ENCODE assay signal across 13 cellular contexts in the genomic region with DNA sequence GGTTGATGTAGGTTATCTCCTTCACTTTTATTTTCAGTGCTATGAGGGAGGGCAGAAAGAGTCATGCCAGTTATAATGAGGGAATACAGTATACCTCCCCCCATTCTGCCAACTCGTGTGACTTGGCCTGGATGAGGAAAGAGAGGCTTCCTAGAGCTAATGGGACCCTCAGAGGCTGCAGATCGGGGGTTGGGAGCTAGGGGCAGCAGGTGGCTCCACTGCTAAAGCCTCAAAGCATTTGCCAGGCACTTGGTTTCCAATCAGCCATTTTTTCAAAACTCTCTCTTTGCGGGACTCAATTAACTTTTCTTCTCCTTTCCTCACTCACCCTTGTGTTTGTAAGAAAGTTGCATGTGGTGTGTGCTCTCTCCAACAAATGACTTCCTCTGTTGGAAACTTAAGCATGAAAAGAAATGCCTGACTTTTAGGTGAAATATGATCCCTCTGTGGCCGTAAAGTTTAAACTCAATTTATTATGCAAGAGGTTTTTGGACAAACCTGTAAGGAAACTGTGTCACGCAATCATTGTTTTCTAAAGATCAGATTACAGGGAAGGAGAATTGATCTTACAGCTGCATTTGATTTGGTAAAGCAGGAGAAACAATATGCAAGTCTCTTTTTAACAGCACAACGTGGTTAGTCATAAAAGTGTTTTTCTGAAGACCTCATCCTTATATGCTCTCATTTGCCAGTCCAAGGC. TPM values are rescaled to one million over a fixed set of nuclear protein-coding genes. Genes with fewer than 3 reads are reported as not detected.
DNase-seq lines count a peak whose midpoint lies in the region; ATAC-seq, FAIRE-seq and TF ChIP-seq lines count a peak whose summit lies in the region.
"Had no signal": no experiment of that assay in that cellular context is flagged by ENCODE, and none has a peak within 500 bp of the region (broad histone marks: within the 10 kb centered on the region; RNA-seq: fewer than 3 reads in every experiment).

No MANE protein-coding gene starts in this region.

- peak overlapping the region; percentile 7 for H3K27ac ChIP-seq in endodermal cell (ENCODE audit: low read depth, low read length)
- H3K27ac ChIP-seq: SJSA1 had no signal

- CTCF ChIA-PET in activated CD4-positive, alpha-beta T cell treated with anti-CD3 and anti-CD28 coated beads for 36 hours (lab: Charles Lee) = interaction anchor here (0.6 to 1.3 kb wide), 2 partner anchors 135 to 166 kb away, joined by 3 read pairs; no protein-coding TSS in a partner anchor

- H3K4me3 ChIP-seq in NB4 (ENCODE audit: low read depth, low read length) (no peak overlapping the region), endodermal cell (ENCODE audit: low read length) (no peak overlapping the region), mucosa of descending colon (no peak overlapping the region)
- H3K4me3 ChIP-seq: SJSA1 had no signal

- intact Hi-C loops in mucosa of descending colon (cut with DNase I, micrococcal nuclease) = no loop called here
- intact Hi-C loops in activated CD4-positive, alpha-beta T cell treated with anti-CD3 and anti-CD28 coated beads for 36 hours (cut with DNase I, micrococcal nuclease) = loop anchor here (10.0 kb wide), 2 partner anchors 713 to 843 kb away; a partner anchor contains a TSS

- TF ChIP-seq CTCF in NB4 (IDR thresholded peaks at IDR 0.05; ENCODE audit: low read depth, low read length) (no peak), endodermal cell (conservative IDR thresholded peaks at IDR 0.05) (peak; percentile 53), progenitor cell of endocrine pancreas (IDR thresholded peaks at IDR 0.05; ENCODE audit: unreplicated experiment) (peak; percentile 17), mucosa of descending colon (IDR thresholded peaks at IDR 0.05) (no peak)

- WGBS in endodermal cell (ENCODE audit: insufficient coverage in 1 of 2, insufficient read length in 1 of 2), 2 experiments = 70 to 79% methylated on average over 5 to 6 of the region's 6 CpGs

- peaks cover 21% of the 10 kb centered on the region for H3K4me1 Mint-ChIP-seq in endodermal cell
- peaks cover 8% of the 10 kb centered on the region for H3K4me1 Mint-ChIP-seq in progenitor cell of endocrine pancreas (ENCODE audit: low read depth)
- no peaks in the 10 kb centered on the region for H3K4me1 Mint-ChIP-seq in activated CD4-positive, alpha-beta T cell treated with anti-CD3 and anti-CD28 coated beads for 36 hours
- H3K4me1 Mint-ChIP-seq: stimulated activated naive B cell treated with anti-CD40 and anti-IgM and Interleukin-4, amounts not matched to agents 10 μg/mL and 1 μg/mL and 100 μg/mL, for 72 hours had no signal

- H3K36me3 ChIP-seq in endodermal cell (ENCODE audit: control insufficient read depth, insufficient read depth, low read length) (no peaks in the 10 kb centered on the region), mucosa of descending colon (ENCODE audit: low read depth) (no peaks in the 10 kb centered on the region)
- H3K36me3 ChIP-seq: SJSA1 had no signal

- H3K4me3 Mint-ChIP-seq in endodermal cell (no peak overlapping the region), progenitor cell of endocrine pancreas (ENCODE audit: low read depth) (no peak overlapping the region)
- no peak overlapping the region for H3K4me3 Mint-ChIP-seq in activated CD4-positive, alpha-beta T cell treated with anti-CD3 and anti-CD28 coated beads for 36 hours
- H3K4me3 Mint-ChIP-seq: stimulated activated naive B cell treated with anti-CD40 and anti-IgM and Interleukin-4, amounts not matched to agents 10 μg/mL and 1 μg/mL and 100 μg/mL, for 72 hours had no signal

- no peak for TF ChIP-seq POLR2A in GM12892 (IDR thresholded peaks at IDR 0.05; ENCODE audit: low read depth, low read length)
- TF ChIP-seq POLR2A in NB4 (IDR thresholded peaks at IDR 0.05; ENCODE audit: extremely low read depth, insufficient read length) = no peak

- H3K27me3 Mint-ChIP-seq in endodermal cell (ENCODE audit: insufficient read depth) (no peaks in the 10 kb centered on the region), progenitor cell of endocrine pancreas (peaks cover 24% of the 10 kb centered on the region)
- H3K27me3 Mint-ChIP-seq in activated CD4-positive, alpha-beta T cell treated with anti-CD3 and anti-CD28 coated beads for 36 hours = peaks cover 44% of the 10 kb centered on the region

- H3K36me3 Mint-ChIP-seq in endodermal cell (ENCODE audit: low read depth) = no peaks in the 10 kb centered on the region
- H3K36me3 Mint-ChIP-seq in progenitor cell of endocrine pancreas (ENCODE audit: insufficient read depth) = no peaks in the 10 kb centered on the region
- H3K36me3 Mint-ChIP-seq in activated CD4-positive, alpha-beta T cell treated with anti-CD3 and anti-CD28 coated beads for 36 hours (ENCODE audit: low read depth) = no peaks in the 10 kb centered on the region
- H3K36me3 Mint-ChIP-seq: stimulated activated naive B cell treated with anti-CD40 and anti-IgM and Interleukin-4, amounts not matched to agents 10 μg/mL and 1 μg/mL and 100 μg/mL, for 72 hours had no signal

- no peak for DNase-seq in GM12892 (ENCODE audit: insufficient read length)
- peak; percentile 68 for DNase-seq in NB4 (ENCODE audit: low read depth)
- DNase-seq in endodermal cell = peak; percentile 60
- DNase-seq in progenitor cell of endocrine pancreas (ENCODE audit: low spot score, unreplicated experiment) = no peak
- DNase-seq in mucosa of descending colon = no peak
- no peak for DNase-seq in activated CD4-positive, alpha-beta T cell treated with anti-CD3 and anti-CD28 coated beads for 36 hours
- DNase-seq in T-helper 2 cell = no peak
- DNase-seq: Calu3; left colon; stimulated activated naive B cell treated with anti-CD40 and anti-IgM and Interleukin-4, amounts not matched to agents 10 μg/mL and 1 μg/mL and 100 μg/mL, for 72 hours had no signal

- FAIRE-seq in GM12892 (lab: Jason Lieb, UNC) = peak; percentile 38
- FAIRE-seq: frontal cortex had no signal

- ATAC-seq in mucosa of descending colon (no peak), HG03159 (IDR thresholded peaks at IDR 0.05; ENCODE audit: unreplicated experiment) (no peak)
- ATAC-seq in activated CD4-positive, alpha-beta T cell treated with anti-CD3 and anti-CD28 coated beads for 36 hours = no peak
- ATAC-seq: left colon; stimulated activated naive B cell treated with anti-CD40 and anti-IgM and Interleukin-4, amounts not matched to agents 10 μg/mL and 1 μg/mL and 100 μg/mL, for 72 hours had no signal

- H3K9me3 ChIP-seq in endodermal cell (ENCODE audit: control insufficient read depth, low read length) = no peaks in the 10 kb centered on the region
- no peaks in the 10 kb centered on the region for H3K9me3 ChIP-seq in mucosa of descending colon
- H3K9me3 ChIP-seq: SJSA1 had no signal

- no peaks in the 10 kb centered on the region for H3K4me1 ChIP-seq in endodermal cell (ENCODE audit: control insufficient read depth, insufficient read depth, low read length)
- H3K4me1 ChIP-seq in mucosa of descending colon (ENCODE audit: low read depth) = no peaks in the 10 kb centered on the region
- H3K4me1 ChIP-seq: SJSA1 had no signal

- no peak overlapping the region for H3K27ac Mint-ChIP-seq in endodermal cell
- H3K27ac Mint-ChIP-seq in progenitor cell of endocrine pancreas = no peak overlapping the region
- H3K27ac Mint-ChIP-seq in activated CD4-positive, alpha-beta T cell treated with anti-CD3 and anti-CD28 coated beads for 36 hours = no peak overlapping the region
- H3K27ac Mint-ChIP-seq: stimulated activated naive B cell treated with anti-CD40 and anti-IgM and Interleukin-4, amounts not matched to agents 10 μg/mL and 1 μg/mL and 100 μg/mL, for 72 hours had no signal

- POLR2A ChIA-PET in activated CD4-positive, alpha-beta T cell treated with anti-CD3 and anti-CD28 coated beads for 36 hours (lab: Charles Lee) = no interaction called here

- H3K9ac ChIP-seq in endodermal cell (ENCODE audit: extremely low read depth, low read length, poor library complexity, severe bottlenecking) = no peak overlapping the region

- H3K27me3 ChIP-seq in endodermal cell (ENCODE audit: control insufficient read depth, insufficient read depth, low read length, poor library complexity, severe bottlenecking) = peaks cover 2% of the 10 kb centered on the region

- peaks cover 3% of the 10 kb centered on the region for H3K9me3 Mint-ChIP-seq in endodermal cell
- H3K9me3 Mint-ChIP-seq in progenitor cell of endocrine pancreas (ENCODE audit: low read depth) = no peaks in the 10 kb centered on the region
- H3K9me3 Mint-ChIP-seq in activated CD4-positive, alpha-beta T cell treated with anti-CD3 and anti-CD28 coated beads for 36 hours (ENCODE audit: low read depth) = no peaks in the 10 kb centered on the region
- H3K9me3 Mint-ChIP-seq: stimulated activated naive B cell treated with anti-CD40 and anti-IgM and Interleukin-4, amounts not matched to agents 10 μg/mL and 1 μg/mL and 100 μg/mL, for 72 hours had no signal

RNA-seq across cellular contexts. Expression of a gene that starts 7.0 kb away (rescaled TPM):
- polyA plus RNA-seq in GM12892 (2012; ENCODE audit: missing spikeins) = not detected
- total RNA-seq in endodermal cell (10 to 100 TPM in 1 of 2 donors, 1 to 10 TPM in 1; 5.3 to 69.1 TPM), progenitor cell of endocrine pancreas (1.3 and 3.2 TPM in 2 replicates), mucosa of descending colon (10 to 100 TPM in 2 of 3 donors, 1 to 10 TPM in 1; 3.9 to 51.9 (median 32.5) TPM)
- 190 TPM for polyA plus RNA-seq in endodermal cell (2013, experiment 1 of 2)
- 146 TPM for polyA plus RNA-seq in endodermal cell (2013, experiment 2 of 2)
- total RNA-seq in activated CD4-positive, alpha-beta T cell treated with anti-CD3 and anti-CD28 coated beads for 36 hours = not detected
- total RNA-seq: Calu3, SJSA1 had no signal

RNA-seq across cellular contexts. Expression of a gene that starts 22.0 kb away (rescaled TPM):
- not detected for polyA plus RNA-seq in GM12892 (2012; ENCODE audit: missing spikeins)
- total RNA-seq in endodermal cell (1 to 10 TPM; 1.7 to 4.2 TPM), progenitor cell of endocrine pancreas (1.7 and 1.9 TPM in 2 replicates), mucosa of descending colon (under 1 TPM in 1 of 3 donors, not detected in 2; 0.63 TPM)
- 22.5 TPM for polyA plus RNA-seq in endodermal cell (2013, experiment 1 of 2)
- polyA plus RNA-seq in endodermal cell (2013, experiment 2 of 2) = 20.8 TPM
- under 1 TPM; 0.26 to 0.57 TPM for total RNA-seq in activated CD4-positive, alpha-beta T cell treated with anti-CD3 and anti-CD28 coated beads for 36 hours
- total RNA-seq: left colon, SJSA1 had no signal

Comparison
In these comparisons a context has a peak if more than half of its experiments do, and no peak if none do; other contexts are left out.
1. DNase-seq: peak in NB4 (single experiment) and endodermal cell (single experiment); none in GM12892 (single experiment), progenitor cell of endocrine pancreas (single experiment), mucosa of descending colon (0 of 3), activated CD4-positive, alpha-beta T cell treated with anti-CD3 and anti-CD28 coated beads for 36 hours (single experiment) and T-helper 2 cell (0 of 5).
2. CTCF ChIP-seq: peak in endodermal cell (single experiment) and progenitor cell of endocrine pancreas (single experiment); none in NB4 (single experiment) and mucosa of descending colon (single experiment).
3. intact Hi-C loops: an anchor here in activated CD4-positive, alpha-beta T cell treated with anti-CD3 and anti-CD28 coated beads for 36 hours (10.0 kb wide); none called in mucosa of descending colon.